In genomic region chr15:40282870-40283614, GRCh38 we compare ENCODE assay signal across 8 cellular contexts. TPM values are rescaled to one million over a fixed set of nuclear protein-coding genes. Genes with fewer than 3 reads are reported as not detected.
DNase-seq lines count a peak whose midpoint lies in the region; TF ChIP-seq lines count a peak whose summit lies in the region.

ANKRD63 (minus strand) TSS chr15:40283064; CDS start chr15:40282586, 478 bp downstream.

- DNase-seq in AG08395 (ENCODE audit: low spot score), result peak; percentile 31
- peak; percentile 76 for DNase-seq in GM20000 (ENCODE audit: low spot score)
- peak in 4 of 5 experiments; percentile 13 to 51 (median 20) for DNase-seq in T-helper 2 cell
- DNase-seq in choroid plexus epithelial cell (ENCODE audit: low read depth), result no peak
- DNase-seq in mesothelial cell of epicardium (ENCODE audit: low spot score in 2 of 2, unreplicated experiment in 2 of 2), result no peak
- no peak for DNase-seq in type B pancreatic cell (ENCODE audit: extremely low spot score, unreplicated experiment)
- no peak for DNase-seq in NAMALWA (ENCODE audit: low spot score)
- DNase-seq in iPS-NIHi11 (ENCODE audit: low spot score), result no peak

- peaks cover 35% of the 10 kb centered on the region for H3K4me1 Mint-ChIP-seq in mesothelial cell of epicardium
- H3K4me1 Mint-ChIP-seq in type B pancreatic cell (ENCODE audit: unreplicated experiment), result peaks cover 32% of the 10 kb centered on the region

- peak within 1 kb of the TSS; percentile 38 for H3K4me3 ChIP-seq in choroid plexus epithelial cell (ENCODE audit: low read depth, low read length)

- no peaks in the 10 kb centered on the region for H3K36me3 Mint-ChIP-seq in mesothelial cell of epicardium
- H3K36me3 Mint-ChIP-seq in type B pancreatic cell, result no peaks in the 10 kb centered on the region

- no peaks in the 10 kb centered on the region for H3K9me3 Mint-ChIP-seq in mesothelial cell of epicardium
- no peaks in the 10 kb centered on the region for H3K9me3 Mint-ChIP-seq in type B pancreatic cell

- peak within 1 kb of the TSS; percentile 56 for H3K4me3 Mint-ChIP-seq in mesothelial cell of epicardium
- peak within 1 kb of the TSS; percentile 65 for H3K4me3 Mint-ChIP-seq in type B pancreatic cell

- no peak within 1 kb of the TSS for H3K27ac Mint-ChIP-seq in mesothelial cell of epicardium
- no peak within 1 kb of the TSS for H3K27ac Mint-ChIP-seq in type B pancreatic cell

- H3K27me3 Mint-ChIP-seq in mesothelial cell of epicardium (ENCODE audit: low read depth), result peaks cover 58% of the 10 kb centered on the region
- H3K27me3 Mint-ChIP-seq in type B pancreatic cell, result peaks cover 65% of the 10 kb centered on the region

- TF ChIP-seq CTCF in GM20000 (IDR thresholded peaks at IDR 0.05; ENCODE audit: extremely low read depth, missing control alignments), result no peak
- TF ChIP-seq CTCF in choroid plexus epithelial cell (conservative IDR thresholded peaks at IDR 0.05; ENCODE audit: low read depth, low read length), result no peak
- no peak for TF ChIP-seq CTCF in mesothelial cell of epicardium (IDR thresholded peaks at IDR 0.05; ENCODE audit: unreplicated experiment)
- TF ChIP-seq CTCF in type B pancreatic cell (conservative IDR thresholded peaks at IDR 0.05), result no peak

RNA-seq across cellular contexts. Expression of gene ANKRD63, which starts in this region (rescaled TPM):
- 0.31 to 0.59 TPM (median 0.44 TPM) in 3 replicates for total RNA-seq in mesothelial cell of epicardium
- total RNA-seq in type B pancreatic cell (ENCODE audit: low replicate concordance), result 0.98 and 1.5 TPM in 2 replicates

Comparison
In these comparisons a context has a peak if more than half of its experiments do, and no peak if none do; other contexts are left out.
1. DNase-seq: peak in AG08395 (single experiment), GM20000 (single experiment) and T-helper 2 cell (4 of 5); none in choroid plexus epithelial cell (single experiment), mesothelial cell of epicardium (0 of 2), type B pancreatic cell (single experiment), NAMALWA (single experiment) and iPS-NIHi11 (single experiment).